Comparison of ENCODE assay signal across 10 cellular contexts in the genomic region with DNA sequence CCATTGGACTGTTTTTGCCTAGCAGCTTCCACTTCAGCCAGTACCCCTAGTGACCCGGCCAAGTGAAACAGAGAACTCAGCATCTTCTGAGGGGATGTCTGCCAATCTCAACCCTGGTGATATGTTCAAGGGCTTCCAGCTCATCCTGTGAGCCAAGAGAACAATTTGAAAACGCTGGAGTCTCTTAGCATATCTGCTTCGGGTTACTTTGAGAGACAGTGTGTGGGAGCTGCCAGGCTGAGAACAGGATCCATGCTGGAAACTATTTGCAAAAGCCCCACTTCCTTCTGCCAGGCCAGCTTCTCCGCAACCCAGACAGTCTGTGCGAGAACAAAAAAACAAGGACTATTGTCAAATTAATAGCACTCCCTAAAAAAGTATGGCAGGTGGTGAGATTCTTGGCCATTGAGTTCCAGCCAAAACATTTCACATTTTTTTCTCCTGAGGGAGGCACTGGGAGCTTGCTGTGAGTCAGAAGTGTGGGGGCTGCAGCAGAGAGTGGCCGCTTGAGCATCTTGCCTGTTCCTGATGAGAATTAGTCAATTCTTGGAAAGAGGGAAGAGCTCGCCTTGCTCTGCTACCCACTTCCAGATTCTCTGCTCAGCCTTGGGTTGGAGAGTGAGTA.
DNase-seq lines count a peak whose midpoint lies in the region; ATAC-seq and TF ChIP-seq lines count a peak whose summit lies in the region.
"Had no signal": no experiment of that assay in that cellular context is flagged by ENCODE, and none has a peak within 500 bp of the region (broad histone marks: within the 10 kb centered on the region; RNA-seq: fewer than 3 reads in every experiment).

No MANE protein-coding gene starts in this region.

- WGBS in IMR-90 (ENCODE audit: extremely low coverage in 2 of 2, insufficient read length in 1 of 2), 2 experiments = 38% methylated on average over 3 of the region's 7 CpGs; no CpG with 5 or more reads in 1 of the 2 experiments
- 49 to 53% methylated on average over 7 of the region's 7 CpGs for WGBS in lower leg skin, 2 donors

- H3K27me3 ChIP-seq in IMR-90 (ENCODE audit: control insufficient read depth, insufficient read depth, low read length) (no peaks in the 10 kb centered on the region), tibial artery (no peaks in the 10 kb centered on the region)

- no TSS peak for BruUV-seq in IMR-90 (replicated peaks; lab: Mats Ljungman, UMichigan)
- no TSS peak for BruUV-seq in MCF 10A (replicated peaks; lab: Mats Ljungman, UMichigan)

- no peaks in the 10 kb centered on the region for H3K9me3 Mint-ChIP-seq in MCF 10A (ENCODE audit: unreplicated experiment)

- H3K56ac ChIP-seq in IMR-90 (ENCODE audit: extremely low read depth, insufficient read depth, low read length) = no peak overlapping the region

- TF ChIP-seq CTCF in IMR-90 (conservative IDR thresholded peaks at IDR 0.05; ENCODE audit: low read depth, low read length) (no peak; the same call in 1 of the 2 replicates), MCF 10A (IDR thresholded peaks at IDR 0.05; ENCODE audit: unreplicated experiment) (no peak), tibial artery (IDR thresholded peaks at IDR 0.05) (no peak), lower leg skin (IDR thresholded peaks at IDR 0.05) (no peak)

- TF ChIP-seq RAD21 in IMR-90 (IDR thresholded peaks at IDR 0.05; ENCODE audit: low read length) = peak; percentile 37

- ATAC-seq in IMR-90 (ENCODE audit: low read depth) = peak; percentile 88
- ATAC-seq in GM19324 (IDR thresholded peaks at IDR 0.05; ENCODE audit: low FRiP score, unreplicated experiment) = no peak

- H3K27ac ChIP-seq in IMR-90 (ENCODE audit: insufficient read depth, low read length) (peak overlapping the region; percentile 12; the same call in 1 of the 2 replicates), tibial artery (peak overlapping the region; percentile 43 to 57)

- 0 out of 2 replicates have a peak overlapping the region, but pooled peaks have one; percentile 6 for H3K18ac ChIP-seq in IMR-90 (ENCODE audit: low read depth, low read length)

- intact Hi-C loops in IMR-90 (cut with micrococcal nuclease) (loop anchor here (1.0 to 10.0 kb wide), 2 partner anchors 134 to 396 kb away; no protein-coding TSS in a partner anchor), MCF 10A (cut with micrococcal nuclease) (loop anchor here (2.0 kb wide), 1 partner anchor 396 kb away; the partner anchor contains the start of gene TRIB2), tibial artery (cut with DNase I; ENCODE audit: low total_unique reads) (loop anchor here (10.0 kb wide), 1 partner anchor 394 kb away; the partner anchor contains the start of gene TRIB2), lower leg skin (cut with DNase I; ENCODE audit: low total_unique reads) (no loop called here)

- peak overlapping the region; percentile 16 for H2AFZ ChIP-seq in IMR-90 (replicated peaks; ENCODE audit: low read length, poor library complexity)

- H3K4me1 Mint-ChIP-seq in MCF 10A (ENCODE audit: insufficient read depth, unreplicated experiment) = peaks cover 51% of the 10 kb centered on the region

- H3K4me1 ChIP-seq in IMR-90 (ENCODE audit: control insufficient read depth, insufficient read depth, low read length) = peaks cover 15% of the 10 kb centered on the region
- peaks cover 0 to 51% (median 20%) of the 10 kb centered on the region in 4 donors for H3K4me1 ChIP-seq in tibial artery

- H3K23ac ChIP-seq in IMR-90 (ENCODE audit: low read depth, low read length) = no peak overlapping the region

- TF ChIP-seq POLR2A in IMR-90 (IDR thresholded peaks at IDR 0.05; ENCODE audit: low read depth, low read length) (no peak), lower leg skin (IDR thresholded peaks at IDR 0.05) (no peak)

- H4K20me1 ChIP-seq in IMR-90 (ENCODE audit: insufficient read depth, low read length) = 0 out of 2 replicates have a peak, but pooled peaks cover 3% of the 10 kb centered on the region

- H2BK120ac ChIP-seq in IMR-90 (ENCODE audit: low read depth, low read length) = peak overlapping the region; percentile 17; the same call in 1 of the 2 replicates

- peak overlapping the region; percentile 59 for H3K4ac ChIP-seq in IMR-90 (ENCODE audit: low read depth, low read length)

- no peaks in the 10 kb centered on the region for H3K36me3 ChIP-seq in IMR-90 (ENCODE audit: control insufficient read depth, insufficient read depth, low read length)
- no peaks in the 10 kb centered on the region for H3K36me3 ChIP-seq in tibial artery

- H3K27me3 Mint-ChIP-seq in MCF 10A (ENCODE audit: insufficient read depth, unreplicated experiment) = no peaks in the 10 kb centered on the region

- peak overlapping the region; percentile 67; the same call in 1 of the 3 replicates for H2BK15ac ChIP-seq in IMR-90 (ENCODE audit: low read depth, low read length)

- CTCF ChIA-PET in IMR-90 (lab: Yijun Ruan, JAX) (interaction anchor here (0.7 to 1.1 kb wide), 3 partner anchors 14 to 49 kb away, joined by 3 read pairs; no protein-coding TSS in a partner anchor), MCF 10A (lab: Yijun Ruan, JAX) (interaction anchor here (0.6 to 0.9 kb wide), 3 partner anchors 176 to 652 kb away, joined by 3 read pairs; no protein-coding TSS in a partner anchor)

- dilution Hi-C loops in IMR-90 (cut with HindIII; ENCODE audit: low sequenced_read_pairs, unreplicated experiment) = no loop called here

- no peak overlapping the region for H3K9ac ChIP-seq in IMR-90 (ENCODE audit: low read depth, low read length)

- peak overlapping the region; percentile 16; the same call in 1 of the 2 replicates for H3K4me2 ChIP-seq in IMR-90 (ENCODE audit: low read depth, low read length)

- no peak overlapping the region for H3K4me3 Mint-ChIP-seq in MCF 10A (ENCODE audit: unreplicated experiment)

- peak overlapping the region in 1 of 2 experiments; percentile 47; a peak in 2 of 4 replicates for H4K8ac ChIP-seq in IMR-90 (ENCODE audit: low read depth in 2 of 2, low read length in 2 of 2)

- H2BK5ac ChIP-seq in IMR-90 (ENCODE audit: low read depth, low read length, poor library complexity, severe bottlenecking) = no peak overlapping the region

- 0 out of 2 replicates have a peak overlapping the region, but pooled peaks have one; percentile 46 for H3K14ac ChIP-seq in IMR-90 (replicated peaks; ENCODE audit: low read depth, low read length)

- H2AK5ac ChIP-seq in IMR-90 (ENCODE audit: low read depth, low read length) = peak overlapping the region; percentile 73

- H3K9me3 ChIP-seq in IMR-90 (ENCODE audit: control insufficient read depth, insufficient read depth, low read length) = no peaks in the 10 kb centered on the region
- H3K9me3 ChIP-seq in tibial artery = no peaks in the 10 kb centered on the region

- H3K4me3 ChIP-seq in IMR-90 (ENCODE audit: insufficient read depth, low read depth, low read length) (no peak overlapping the region), tibial artery (no peak overlapping the region), lower leg skin (ENCODE audit: low read depth, poor library complexity, severe bottlenecking) (no peak overlapping the region)

- DNase-seq in IMR-90 (peak; percentile 98), MCF 10A (ENCODE audit: unreplicated experiment) (peak; percentile 90), kidney tubule cell (ENCODE audit: low spot score) (peak; percentile 87), tibial artery (peak; percentile 72 to 86), lower leg skin (ENCODE audit: low spot score in 2 of 2) (no peak)
- DNase-seq in stimulated activated CD4-positive, alpha-beta T cell treated with anti-CD3 and anti-CD28 coated beads, Interleukin-15, amount 100 ng/mL, for 24 hours = no peak
- DNase-seq: kidney, NCI-H1436, T1000 had no signal

- H3K9me1 ChIP-seq in IMR-90 (ENCODE audit: insufficient read depth, low read length) = peaks cover 12% of the 10 kb centered on the region

- no peaks in the 10 kb centered on the region for H3K79me1 ChIP-seq in IMR-90 (ENCODE audit: low read depth in 1 of 2, low read length in 2 of 2)

- in situ Hi-C loops in IMR-90 (cut with MboI; ENCODE audit: low sequenced_read_pairs) = no loop called here

- H2AK9ac ChIP-seq in IMR-90 (replicated peaks; ENCODE audit: low read depth, low read length, poor library complexity) = no peak overlapping the region

- peak overlapping the region; percentile 82 for H2BK20ac ChIP-seq in IMR-90 (ENCODE audit: low read depth, low read length)

- peak overlapping the region; percentile 71 for H3K27ac Mint-ChIP-seq in MCF 10A (ENCODE audit: low read depth, unreplicated experiment)

- H4K91ac ChIP-seq in IMR-90 (ENCODE audit: insufficient read depth, low read depth, low read length) = peak overlapping the region; percentile 29; the same call in 1 of the 2 replicates

- H3K36me3 Mint-ChIP-seq in MCF 10A (ENCODE audit: insufficient read depth, unreplicated experiment) = no peaks in the 10 kb centered on the region

- H4K5ac ChIP-seq in IMR-90 (ENCODE audit: low read depth, low read length) = no peak overlapping the region

- POLR2A ChIA-PET in IMR-90 (lab: Charles Lee; ENCODE audit: unreplicated experiment) (interaction anchor here (0.5 kb wide), 1 partner anchor 132 kb away, joined by 3 read pairs; no protein-coding TSS in a partner anchor), MCF 10A (lab: Yijun Ruan, JAX) (interaction anchor here (0.9 to 1.2 kb wide), 2 partner anchors 395 to 398 kb away, joined by 4 to 6 read pairs; partner anchors contain the start of gene TRIB2)

TF ChIP-seq in IMR-90, 13 proteins besides CTCF, POLR2A, EP300 and RAD21 (continues in another document):
- TF ChIP-seq MAZ (IDR thresholded peaks at IDR 0.05; ENCODE audit: borderline replicate concordance, low read depth, low read length) (peak; percentile 96), MXI1 (IDR thresholded peaks at IDR 0.05; ENCODE audit: borderline replicate concordance, low read depth, low read length) (no peak), MAFK (IDR thresholded peaks at IDR 0.05; ENCODE audit: low read depth, low read length) (no peak), FOS (IDR thresholded peaks at IDR 0.05; ENCODE audit: low read depth, low read length) (peak; percentile 93)
- TF ChIP-seq, protein P1, sequence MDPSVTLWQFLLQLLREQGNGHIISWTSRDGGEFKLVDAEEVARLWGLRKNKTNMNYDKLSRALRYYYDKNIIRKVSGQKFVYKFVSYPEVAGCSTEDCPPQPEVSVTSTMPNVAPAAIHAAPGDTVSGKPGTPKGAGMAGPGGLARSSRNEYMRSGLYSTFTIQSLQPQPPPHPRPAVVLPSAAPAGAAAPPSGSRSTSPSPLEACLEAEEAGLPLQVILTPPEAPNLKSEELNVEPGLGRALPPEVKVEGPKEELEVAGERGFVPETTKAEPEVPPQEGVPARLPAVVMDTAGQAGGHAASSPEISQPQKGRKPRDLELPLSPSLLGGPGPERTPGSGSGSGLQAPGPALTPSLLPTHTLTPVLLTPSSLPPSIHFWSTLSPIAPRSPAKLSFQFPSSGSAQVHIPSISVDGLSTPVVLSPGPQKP (IDR thresholded peaks at IDR 0.05; ENCODE audit: borderline replicate concordance, low read depth, low read length) = no peak

Comparison
In these comparisons a context has a peak if more than half of its experiments do, and no peak if none do; other contexts are left out.
1. DNase-seq: peak in IMR-90 (single experiment), MCF 10A (single experiment), kidney tubule cell (single experiment) and tibial artery (2 of 2); none in lower leg skin (0 of 2) and stimulated activated CD4-positive, alpha-beta T cell treated with anti-CD3 and anti-CD28 coated beads, Interleukin-15, amount 100 ng/mL, for 24 hours (single experiment).